11 cellular contexts compared by ENCODE assay signal in genomic region chr1:167661527-167662436, GRCh38. TPM values are rescaled to one million over a fixed set of nuclear protein-coding genes. Genes with fewer than 3 reads are reported as not detected.
A peak's percentile ranks its signal among the peaks of the same experiment; 100 is the strongest.
DNase-seq lines count a peak whose midpoint lies in the region; ATAC-seq and TF ChIP-seq lines count a peak whose summit lies in the region.
"Had no signal": no experiment of that assay in that cellular context is flagged by ENCODE, and none has a peak within 500 bp of the region (broad histone marks: within the 10 kb centered on the region; RNA-seq: fewer than 3 reads in every experiment).

No MANE protein-coding gene starts in this region.

- no peak for DNase-seq in CD8-positive, alpha-beta memory T cell
- DNase-seq in PC-3 (peak; percentile 98), endothelial cell (ENCODE audit: low spot score) (no peak), osteoblast (ENCODE audit: insufficient read length, low spot score, missing footprints) (peak; percentile 84)
- DNase-seq: KG1; stimulated activated CD8-positive, alpha-beta memory T cell treated with anti-CD3 and anti-CD28 coated beads, Interleukin-4, amount 100 ng/mL, for 48 hours had no signal

- H2AFZ ChIP-seq in PC-3 (ENCODE audit: low read length) (no peak overlapping the region), osteoblast (ENCODE audit: low read length) (peak overlapping the region; percentile 9)

- POLR2A ChIA-PET in CD8-positive, alpha-beta memory T cell (lab: Charles Lee) = no interaction called here
- POLR2A ChIA-PET in PC-3 (lab: Charles Lee; ENCODE audit: unreplicated experiment) = no interaction called here

- peak overlapping the region in 1 of 7 donors; percentile 3 for H3K4me3 Mint-ChIP-seq in CD8-positive, alpha-beta memory T cell
- peak overlapping the region; percentile 61 for H3K4me3 Mint-ChIP-seq in endothelial cell (ENCODE audit: unreplicated experiment)

- H3K27me3 Mint-ChIP-seq in CD8-positive, alpha-beta memory T cell = peaks cover 0 to 1% of the 10 kb centered on the region in 2 donors
- peaks cover 8% of the 10 kb centered on the region for H3K27me3 Mint-ChIP-seq in endothelial cell (ENCODE audit: unreplicated experiment)

- H3K9ac ChIP-seq in PC-3 (ENCODE audit: low read length) = no peak overlapping the region

- peaks cover 12% of the 10 kb centered on the region for H3K36me3 ChIP-seq in CD8-positive, alpha-beta memory T cell (ENCODE audit: insufficient read depth, low read length)
- H3K36me3 ChIP-seq in PC-3 (ENCODE audit: low read depth, low read length) = no peaks in the 10 kb centered on the region
- no peaks in the 10 kb centered on the region for H3K36me3 ChIP-seq in osteoblast (ENCODE audit: insufficient read depth, low read length)

- peaks cover 0 to 84% (median 5%) of the 10 kb centered on the region in 3 donors for H3K36me3 Mint-ChIP-seq in CD8-positive, alpha-beta memory T cell
- H3K36me3 Mint-ChIP-seq in endothelial cell (ENCODE audit: low read depth, unreplicated experiment) = peaks cover 17% of the 10 kb centered on the region

- peak overlapping the region; percentile 17 to 98 (median 86) for H3K27ac Mint-ChIP-seq in CD8-positive, alpha-beta memory T cell
- H3K27ac Mint-ChIP-seq in endothelial cell (ENCODE audit: unreplicated experiment) = peak overlapping the region; percentile 0

- H4K20me1 ChIP-seq in PC-3 (ENCODE audit: low read length) = no peaks in the 10 kb centered on the region
- H4K20me1 ChIP-seq in osteoblast (ENCODE audit: insufficient read depth, low read length) = no peaks in the 10 kb centered on the region

- no peaks in the 10 kb centered on the region for H3K27me3 ChIP-seq in CD8-positive, alpha-beta memory T cell (ENCODE audit: insufficient read depth, low read length, poor library complexity, severe bottlenecking)
- H3K27me3 ChIP-seq in PC-3 (ENCODE audit: low read length) (no peaks in the 10 kb centered on the region), osteoblast (ENCODE audit: insufficient read depth, low read length) (no peaks in the 10 kb centered on the region)

- CTCF ChIA-PET in CD8-positive, alpha-beta memory T cell (lab: Charles Lee) = interaction anchor here (1.0 to 1.6 kb wide), 3 partner anchors 11 to 61 kb away, joined by 3 to 5 read pairs (median 3); no protein-coding TSS in a partner anchor
- CTCF ChIA-PET in PC-3 (lab: Charles Lee) = no interaction called here

- no peaks in the 10 kb centered on the region for H3K79me2 ChIP-seq in PC-3 (ENCODE audit: low read length)
- H3K79me2 ChIP-seq in osteoblast (ENCODE audit: insufficient read depth, low read length) = no peaks in the 10 kb centered on the region

- ATAC-seq in PC-3 (peak; percentile 88), HG03439 (IDR thresholded peaks at IDR 0.05; ENCODE audit: unreplicated experiment) (no peak), GM21381 (IDR thresholded peaks at IDR 0.05; ENCODE audit: unreplicated experiment) (no peak), HG03520 (IDR thresholded peaks at IDR 0.05; ENCODE audit: unreplicated experiment) (no peak), GM21576 (IDR thresholded peaks at IDR 0.05; ENCODE audit: unreplicated experiment) (no peak)

- peaks cover 89 to 99% (median 98%) of the 10 kb centered on the region in 3 donors for H3K4me1 Mint-ChIP-seq in CD8-positive, alpha-beta memory T cell
- H3K4me1 Mint-ChIP-seq in endothelial cell (ENCODE audit: unreplicated experiment) = peaks cover 68% of the 10 kb centered on the region

- TF ChIP-seq CTCF in PC-3 (conservative IDR thresholded peaks at IDR 0.05; ENCODE audit: low read depth, low read length) (no peak), endothelial cell (IDR thresholded peaks at IDR 0.05; ENCODE audit: unreplicated experiment) (no peak), osteoblast (IDR thresholded peaks at IDR 0.05; ENCODE audit: extremely low read depth, low read depth, low read length) (no peak)

- H3K4me3 ChIP-seq in CD8-positive, alpha-beta memory T cell (ENCODE audit: low read length) = no peak overlapping the region
- H3K4me3 ChIP-seq in PC-3 (ENCODE audit: low read length) = no peak overlapping the region
- no peak overlapping the region for H3K4me3 ChIP-seq in osteoblast (ENCODE audit: insufficient read depth, low read length)

- H3K9me3 Mint-ChIP-seq in CD8-positive, alpha-beta memory T cell = no peaks in the 10 kb centered on the region
- H3K9me3 Mint-ChIP-seq in endothelial cell (ENCODE audit: unreplicated experiment) = no peaks in the 10 kb centered on the region

- H3K4me1 ChIP-seq in CD8-positive, alpha-beta memory T cell (ENCODE audit: insufficient read depth, low read length) = peaks cover 80% of the 10 kb centered on the region
- H3K4me1 ChIP-seq in PC-3 (ENCODE audit: insufficient read depth, low read length) (peaks cover 33% of the 10 kb centered on the region), osteoblast (ENCODE audit: insufficient read depth, low read length) (peaks cover 43% of the 10 kb centered on the region)

- no peaks in the 10 kb centered on the region for H3F3A ChIP-seq in PC-3 (ENCODE audit: low read length, unreplicated experiment)

- no peaks in the 10 kb centered on the region for H3K9me3 ChIP-seq in CD8-positive, alpha-beta memory T cell (ENCODE audit: low read length)
- no peaks in the 10 kb centered on the region for H3K9me3 ChIP-seq in PC-3 (ENCODE audit: low read length)
- H3K9me3 ChIP-seq in osteoblast (ENCODE audit: low read depth, low read length) = no peaks in the 10 kb centered on the region

- no peaks in the 10 kb centered on the region for H3K9me2 ChIP-seq in PC-3 (replicated peaks; ENCODE audit: low read length)

- intact Hi-C loops in PC-3 (cut with micrococcal nuclease) = no loop called here

- H3K4me2 ChIP-seq in PC-3 (ENCODE audit: low read length) = no peak overlapping the region
- H3K4me2 ChIP-seq in osteoblast (ENCODE audit: insufficient read depth, low read length) = peak overlapping the region; percentile 59

- BruUV-seq in PC-3 (replicated peaks; lab: Mats Ljungman, UMichigan) = no TSS peak

- H3K27ac ChIP-seq in CD8-positive, alpha-beta memory T cell (ENCODE audit: low read depth, low read length) = peak overlapping the region; percentile 20
- H3K27ac ChIP-seq in PC-3 (ENCODE audit: low read length) = no peak overlapping the region
- peak overlapping the region; percentile 1 for H3K27ac ChIP-seq in osteoblast (ENCODE audit: low read depth, low read length)
- H3K27ac ChIP-seq: VCaP had no signal

RNA-seq across cellular contexts. Expression of gene RCSD1, which starts 31.8 kb away (rescaled TPM):
- total RNA-seq in CD8-positive, alpha-beta memory T cell = 10 to 100 TPM; 45.9 to 47.9 TPM
- 171 TPM for polyA plus RNA-seq in CD8-positive, alpha-beta memory T cell
- not detected in 2 replicates for total RNA-seq in PC-3 (2014; rRNA removed)
- total RNA-seq in endothelial cell (ENCODE audit: unreplicated experiment) = 39.5 TPM
- total RNA-seq in osteoblast = under 0.01 and 0.29 TPM in 2 replicates

RNA-seq across cellular contexts. Expression of gene MPZL1, which starts 60.0 kb away (rescaled TPM):
- total RNA-seq in CD8-positive, alpha-beta memory T cell = 10 to 100 TPM; 15.6 to 17.9 TPM
- polyA plus RNA-seq in CD8-positive, alpha-beta memory T cell = 8.2 TPM
- total RNA-seq in PC-3 (2014; rRNA removed) = 86.5 and 95.1 TPM in 2 replicates
- total RNA-seq in endothelial cell (ENCODE audit: unreplicated experiment) = 441 TPM
- total RNA-seq in osteoblast = 189 and 215 TPM in 2 replicates

Comparison
In these comparisons a context has a peak if more than half of its experiments do, and no peak if none do; other contexts are left out.
1. DNase-seq: peak in PC-3 (single experiment) and osteoblast (single experiment); none in CD8-positive, alpha-beta memory T cell (0 of 5) and endothelial cell (single experiment).
2. RNA of gene RCSD1, which starts 31.8 kb away (total RNA-seq): 45.9 to 47.9 TPM in CD8-positive, alpha-beta memory T cell and 39.5 TPM in endothelial cell (single experiment); not detected in PC-3 and under 0.01 to 0.29 TPM in osteoblast; every median in the first group is over 10 times any median in the second.